In the genomic region with DNA sequence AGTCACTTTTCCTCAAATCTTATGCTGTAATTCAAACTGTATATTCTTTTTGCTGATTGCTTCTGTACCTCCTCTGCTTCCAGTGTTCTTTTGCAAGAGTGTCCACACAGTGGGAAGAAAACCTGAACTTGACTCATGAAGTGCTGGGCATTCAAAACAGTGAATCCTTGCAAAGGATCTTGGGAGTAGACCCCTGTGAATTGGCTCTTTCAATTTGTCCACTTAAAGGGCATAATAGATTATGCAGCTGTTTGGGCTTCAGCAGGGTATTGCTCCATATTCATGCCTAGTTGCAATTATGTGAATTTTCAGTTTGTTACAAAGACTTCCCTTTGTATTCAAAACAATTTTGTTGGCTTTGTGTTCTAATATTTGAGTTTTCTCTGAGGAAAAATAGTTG, we compare ENCODE assay signal across 14 cellular contexts. TPM values are rescaled to one million over a fixed set of nuclear protein-coding genes. Genes with fewer than 3 reads are reported as not detected.
DNase-seq lines count a peak whose midpoint lies in the region; ATAC-seq and TF ChIP-seq lines count a peak whose summit lies in the region.
"Had no signal": no experiment of that assay in that cellular context is flagged by ENCODE, and none has a peak within 500 bp of the region (broad histone marks: within the 10 kb centered on the region; RNA-seq: fewer than 3 reads in every experiment).

No MANE protein-coding gene starts in this region.

- no peak for TF ChIP-seq CTCF in fibroblast of villous mesenchyme (IDR thresholded peaks at IDR 0.05; ENCODE audit: insufficient read depth, low read depth, low read length)

- ATAC-seq in HG03175 (IDR thresholded peaks at IDR 0.05; ENCODE audit: unreplicated experiment) (no peak), GM19452 (IDR thresholded peaks at IDR 0.05; ENCODE audit: unreplicated experiment) (no peak), HG03432 (IDR thresholded peaks at IDR 0.05; ENCODE audit: unreplicated experiment) (no peak), HG02610 (IDR thresholded peaks at IDR 0.05; ENCODE audit: unreplicated experiment) (no peak)
- ATAC-seq: effector memory CD8-positive, alpha-beta T cell; stimulated activated naive CD8-positive, alpha-beta T cell treated with anti-CD3 and anti-CD28 coated beads, Interleukin-15, Interleukin-2, amounts not matched to agents 100 U/mL and 50 U/mL, for 24 hours had no signal

- H3K4me3 ChIP-seq in HUES64 (ENCODE audit: low read length), result no peak overlapping the region
- no peak overlapping the region for H3K4me3 ChIP-seq in fibroblast of villous mesenchyme (ENCODE audit: low read depth, low read length)

- no peak overlapping the region for H3K9ac ChIP-seq in HUES64 (ENCODE audit: low read depth, low read length)

- H3K36me3 ChIP-seq in HUES64 (ENCODE audit: insufficient read depth, low read length), result no peaks in the 10 kb centered on the region
- H3K36me3 ChIP-seq: WERI-Rb-1 had no signal

- H3K4me1 ChIP-seq in HUES64 (ENCODE audit: insufficient read depth, low read length), result peaks cover 65% of the 10 kb centered on the region

- H3K27ac ChIP-seq in HUES64 (ENCODE audit: low read depth, low read length), result peak overlapping the region; percentile 14; the same call in 1 of the 2 replicates
- H3K27ac ChIP-seq: WERI-Rb-1 had no signal

- no peaks in the 10 kb centered on the region for H3K27me3 ChIP-seq in HUES64 (ENCODE audit: insufficient read depth, low read length)

- peak; percentile 20 for DNase-seq in CD1c-positive myeloid dendritic cell (ENCODE audit: extremely low spot score)
- DNase-seq in RPMI7951 (ENCODE audit: low read depth), result peak; percentile 63
- DNase-seq in fibroblast of villous mesenchyme (ENCODE audit: low read depth), result peak; percentile 39
- DNase-seq: activated naive CD4-positive, alpha-beta T cell treated with Interleukin-2 at 50 U/mL for 16 hours; COR-L47; effector memory CD8-positive, alpha-beta T cell; NCI-H446 treated with DMSO at 0.1 percent for 48 hours; stimulated activated naive CD8-positive, alpha-beta T cell treated with anti-CD3 and anti-CD28 coated beads, Interleukin-15, Interleukin-2, amounts not matched to agents 100 U/mL and 50 U/mL, for 24 hours; WERI-Rb-1 had no signal

- no peaks in the 10 kb centered on the region for H3K9me3 ChIP-seq in HUES64 (ENCODE audit: insufficient read depth, low read depth, low read length)

RNA-seq across cellular contexts. Expression of gene ZFAND6, which starts 11.4 kb away (rescaled TPM):
- polyA plus RNA-seq in HUES64 (2013, experiment 1 of 2), result 126 TPM
- 136 TPM for polyA plus RNA-seq in HUES64 (2013, experiment 2 of 2)
- 175 and 202 TPM in 2 replicates for total RNA-seq in RPMI7951 (2014; rRNA removed; shearing (Covaris generic))
- 78.6 and 123 TPM in 2 replicates for total RNA-seq in fibroblast of villous mesenchyme
